10 cellular contexts compared by ENCODE assay signal in the genomic region with DNA sequence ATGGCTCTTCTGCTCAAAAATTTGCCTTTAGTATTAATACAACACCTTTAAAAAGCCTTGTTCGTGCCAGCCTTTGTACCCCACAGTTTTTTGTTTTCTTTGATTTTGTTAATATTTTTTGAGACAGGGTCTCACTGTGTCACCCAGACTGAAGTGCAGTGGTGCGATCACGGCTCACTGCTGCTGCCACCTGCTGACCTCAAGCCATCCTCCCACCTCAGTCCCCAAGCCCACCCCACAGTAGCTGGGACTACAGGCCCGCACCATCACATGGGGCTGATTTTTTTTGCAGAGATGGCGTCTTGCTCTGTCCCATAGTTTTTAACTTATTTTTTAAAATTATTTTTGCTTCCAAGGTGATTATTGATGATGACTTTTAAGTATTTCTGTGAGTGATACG.
DNase-seq lines count a peak whose midpoint lies in the region; ATAC-seq and TF ChIP-seq lines count a peak whose summit lies in the region.
"Had no signal": no experiment of that assay in that cellular context is flagged by ENCODE, and none has a peak within 500 bp of the region (broad histone marks: within the 10 kb centered on the region; RNA-seq: fewer than 3 reads in every experiment).

No MANE protein-coding gene starts in this region.

- no peaks in the 10 kb centered on the region for H3K27me3 Mint-ChIP-seq in nephron (ENCODE audit: low read depth)
- no peaks in the 10 kb centered on the region for H3K27me3 Mint-ChIP-seq in activated CD4-positive, alpha-beta T cell treated with anti-CD3 and anti-CD28 coated beads, Interleukin-2, amount 10 ng/mL, durations not matched to agents 24 days and 14 days

- no peak overlapping the region for H3K27ac Mint-ChIP-seq in nephron
- H3K27ac Mint-ChIP-seq in activated CD4-positive, alpha-beta T cell treated with anti-CD3 and anti-CD28 coated beads, Interleukin-2, amount 10 ng/mL, durations not matched to agents 24 days and 14 days = no peak overlapping the region

- DNase-seq in GM10248 (ENCODE audit: extremely low spot score) (no peak), HT-29 (ENCODE audit: low spot score) (peak; percentile 15), cardiac fibroblast (ENCODE audit: low read depth in 2 of 2) (no peak), hepatic stellate cell (ENCODE audit: low spot score) (no peak)
- DNase-seq in activated CD4-positive, alpha-beta T cell treated with anti-CD3 and anti-CD28 coated beads, Interleukin-2, amount 10 ng/mL, durations not matched to agents 24 days and 14 days = no peak
- no peak for DNase-seq in activated effector memory CD4-positive, alpha-beta T cell treated with Interleukin-2 at 50 U/mL for 16 hours
- DNase-seq: activated naive CD4-positive, alpha-beta T cell treated with Interleukin-2 at 50 U/mL for 16 hours; NCI-H2227 treated with DMSO at 0.1 percent for 48 hours had no signal

- H3K4me1 Mint-ChIP-seq in nephron = no peaks in the 10 kb centered on the region
- H3K4me1 Mint-ChIP-seq in activated CD4-positive, alpha-beta T cell treated with anti-CD3 and anti-CD28 coated beads, Interleukin-2, amount 10 ng/mL, durations not matched to agents 24 days and 14 days = no peaks in the 10 kb centered on the region

- H3K4me3 Mint-ChIP-seq in nephron = no peak overlapping the region
- no peak overlapping the region for H3K4me3 Mint-ChIP-seq in activated CD4-positive, alpha-beta T cell treated with anti-CD3 and anti-CD28 coated beads, Interleukin-2, amount 10 ng/mL, durations not matched to agents 24 days and 14 days

- CTCF ChIA-PET in GM10248 (lab: Yijun Ruan, JAX) = no interaction called here

- intact Hi-C loops in activated CD4-positive, alpha-beta T cell treated with anti-CD3 and anti-CD28 coated beads, Interleukin-2, amount 10 ng/mL, durations not matched to agents 24 days and 14 days (cut with micrococcal nuclease) = no loop called here

- H3K9me3 Mint-ChIP-seq in nephron = peaks cover 3% of the 10 kb centered on the region
- no peaks in the 10 kb centered on the region for H3K9me3 Mint-ChIP-seq in activated CD4-positive, alpha-beta T cell treated with anti-CD3 and anti-CD28 coated beads, Interleukin-2, amount 10 ng/mL, durations not matched to agents 24 days and 14 days

- H3K36me3 Mint-ChIP-seq in nephron (ENCODE audit: low read depth) = no peaks in the 10 kb centered on the region
- H3K36me3 Mint-ChIP-seq in activated CD4-positive, alpha-beta T cell treated with anti-CD3 and anti-CD28 coated beads, Interleukin-2, amount 10 ng/mL, durations not matched to agents 24 days and 14 days (ENCODE audit: low read depth) = no peaks in the 10 kb centered on the region

- ATAC-seq in esophagus mucosa = no peak

- no peak overlapping the region for H3K4me3 ChIP-seq in cardiac fibroblast (replicated peaks in 1 of 2; ENCODE audit: low read depth in 2 of 2, low read length in 2 of 2)

- TF ChIP-seq CTCF in GM10248 (IDR thresholded peaks at IDR 0.05; ENCODE audit: control extremely low read depth, extremely low read depth, low read depth, missing control alignments) (peak; percentile 20), cardiac fibroblast (IDR thresholded peaks at IDR 0.05; ENCODE audit: low read depth, low read length) (peak; percentile 9), nephron (IDR thresholded peaks at IDR 0.05; ENCODE audit: unreplicated experiment in 3 of 3) (peak; percentile 26 to 60 (median 33))

- POLR2A ChIA-PET in GM10248 (lab: Yijun Ruan, JAX) = no interaction called here
